ENCODE assay signal across 22 cellular contexts in genomic region chr19:49398931-49399330, GRCh38. TPM values are rescaled to one million over a fixed set of nuclear protein-coding genes. Genes with fewer than 3 reads are reported as not detected.
"Had no signal": no experiment of that assay in that cellular context is flagged by ENCODE, and none has a peak within 500 bp of the region (broad histone marks: within the 10 kb centered on the region; RNA-seq: fewer than 3 reads in every experiment).

No MANE protein-coding gene starts in this region.

- H3K9me3 Mint-ChIP-seq: activated B cell treated with CpG ODN at 0.5 μM for 24 hours; activated T-cell treated with anti-CD3 and anti-CD28 coated beads, Interleukin-2, amount 50 U/mL, for 72 hours; naive B cell had no signal

- ATAC-seq: activated T-cell treated with anti-CD3 and anti-CD28 coated beads, Interleukin-2, amount 50 U/mL, for 72 hours; left lung; sciatic nerve had no signal

- H3K27me3 Mint-ChIP-seq: activated B cell treated with CpG ODN at 0.5 μM for 24 hours had no signal

- H3K27ac ChIP-seq: esophagus squamous epithelium, hepatocyte, left lung, thyroid gland had no signal

- H3K4me2 ChIP-seq: hepatocyte had no signal

- H3K36me3 Mint-ChIP-seq: naive B cell had no signal

- H3K79me2 ChIP-seq: hepatocyte had no signal

- H3K4me3 ChIP-seq: esophagus squamous epithelium, hepatocyte, left lung, thyroid gland had no signal

- DNase-seq: activated B cell treated with CpG ODN at 0.5 μM for 24 hours; activated CD4-positive, alpha-beta T cell treated with anti-CD3 and anti-CD28 coated beads for 48 hours; activated CD8-positive, alpha-beta memory T cell treated with anti-CD3 and anti-CD28 coated beads, Interleukin-2, amount 50 U/mL, for 48 hours; activated T-cell treated with anti-CD3 and anti-CD28 coated beads, Interleukin-2, amount 50 U/mL, for 72 hours; esophagus squamous epithelium; mammary epithelial cell; naive B cell; T-helper 1 cell; thyroid gland had no signal

- H3K36me3 ChIP-seq: esophagus squamous epithelium, left lung, thyroid gland had no signal

- H3K9me3 ChIP-seq: esophagus squamous epithelium, left lung, thyroid gland had no signal

- H2AFZ ChIP-seq: hepatocyte had no signal

- H3K4me1 ChIP-seq: esophagus squamous epithelium, left lung had no signal

- H3K4me3 Mint-ChIP-seq: activated B cell treated with CpG ODN at 0.5 μM for 24 hours had no signal

- H3K27ac Mint-ChIP-seq: activated B cell treated with CpG ODN at 0.5 μM for 24 hours; activated T-cell treated with anti-CD3 and anti-CD28 coated beads, Interleukin-2, amount 50 U/mL, for 72 hours had no signal

- H3K27me3 ChIP-seq: hepatocyte, thyroid gland had no signal

RNA-seq across cellular contexts. Expression of gene KASH5, which starts 10.9 kb away (rescaled TPM):
- total RNA-seq: astrocyte, bronchial epithelial cell, endothelial cell of umbilical vein, esophagus squamous epithelium, fibroblast of villous mesenchyme, glomerular endothelial cell, hepatocyte, mammary epithelial cell, mononuclear cell, osteoblast, pulmonary artery endothelial cell, sciatic nerve, urinary bladder had no signal
- polyA plus RNA-seq: hepatocyte, keratinocyte, mammary epithelial cell, urinary bladder had no signal

RNA-seq across cellular contexts. Expression of gene PTH2, which starts 24.3 kb away (rescaled TPM):
- total RNA-seq: activated B cell treated with CpG ODN at 0.5 μM for 24 hours; activated T-cell treated with anti-CD3 and anti-CD28 coated beads, Interleukin-2, amount 50 U/mL, for 72 hours; astrocyte; bronchial epithelial cell; endothelial cell of umbilical vein; esophagus squamous epithelium; fibroblast of villous mesenchyme; glomerular endothelial cell; hepatocyte; left lung; mammary epithelial cell; mononuclear cell; osteoblast; pulmonary artery endothelial cell; sciatic nerve; thyroid gland; urinary bladder had no signal
- polyA plus RNA-seq: endothelial cell of umbilical vein, hepatocyte, keratinocyte, mammary epithelial cell, urinary bladder had no signal

RNA-seq across cellular contexts. Expression of gene GFY, which starts 26.3 kb away (rescaled TPM):
- total RNA-seq: activated B cell treated with CpG ODN at 0.5 μM for 24 hours; activated T-cell treated with anti-CD3 and anti-CD28 coated beads, Interleukin-2, amount 50 U/mL, for 72 hours; astrocyte; bronchial epithelial cell; endothelial cell of umbilical vein; esophagus squamous epithelium; fibroblast of villous mesenchyme; glomerular endothelial cell; hepatocyte; left lung; mammary epithelial cell; mononuclear cell; osteoblast; pulmonary artery endothelial cell; sciatic nerve; thyroid gland; urinary bladder had no signal
- polyA plus RNA-seq: endothelial cell of umbilical vein, hepatocyte, keratinocyte, mammary epithelial cell, urinary bladder had no signal

RNA-seq across cellular contexts. Expression of gene DKKL1, which starts 35.3 kb away (rescaled TPM):
- total RNA-seq: activated T-cell treated with anti-CD3 and anti-CD28 coated beads, Interleukin-2, amount 50 U/mL, for 72 hours; bronchial epithelial cell; endothelial cell of umbilical vein; esophagus squamous epithelium; fibroblast of villous mesenchyme; mammary epithelial cell; mononuclear cell; pulmonary artery endothelial cell; urinary bladder had no signal
- polyA plus RNA-seq: keratinocyte had no signal

RNA-seq across cellular contexts. Expression of gene TEAD2, which starts 36.7 kb away (rescaled TPM):
- total RNA-seq: activated T-cell treated with anti-CD3 and anti-CD28 coated beads, Interleukin-2, amount 50 U/mL, for 72 hours had no signal
